In the genomic region with DNA sequence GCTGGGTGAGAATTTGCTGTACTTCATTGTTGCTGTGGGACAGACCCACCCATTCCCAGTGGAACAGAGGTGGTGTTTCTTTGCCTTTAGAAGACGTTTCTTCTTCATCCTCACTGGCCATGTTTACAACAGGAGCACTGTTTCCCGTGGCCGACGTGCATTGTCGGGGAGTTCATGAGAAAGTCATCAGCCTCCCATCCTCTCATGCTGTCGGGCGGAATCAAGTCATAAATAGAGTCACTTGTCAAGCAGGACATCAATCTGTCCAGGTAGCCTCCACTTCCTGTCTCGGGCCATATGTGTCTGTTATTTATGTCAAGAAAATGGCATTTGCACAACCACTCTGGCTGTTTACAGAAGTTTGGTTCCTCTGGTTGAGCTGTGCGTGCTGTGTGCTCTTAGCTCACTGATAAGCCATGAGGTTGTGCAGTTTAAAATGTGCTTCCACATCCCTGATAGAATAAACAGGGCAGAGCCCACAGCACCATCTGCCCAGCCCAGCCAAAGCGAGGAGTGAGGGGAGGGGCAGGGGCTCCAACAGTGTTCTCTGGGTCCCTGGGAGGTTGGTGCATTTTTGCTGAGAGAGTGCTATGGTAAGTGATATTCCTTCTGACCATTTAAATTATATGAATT, we compare ENCODE assay signal across 14 cellular contexts.
DNase-seq lines count a peak whose midpoint lies in the region; TF ChIP-seq lines count a peak whose summit lies in the region.
"Had no signal": no experiment of that assay in that cellular context is flagged by ENCODE, and none has a peak within 500 bp of the region (broad histone marks: within the 10 kb centered on the region; RNA-seq: fewer than 3 reads in every experiment).

No MANE protein-coding gene starts in this region.

- intact Hi-C loops in activated CD4-positive, alpha-beta T cell treated with anti-CD3 and anti-CD28 coated beads, Interleukin-2, amount 10 ng/mL, durations not matched to agents 24 days and 14 days (cut with micrococcal nuclease) = no loop called here
- intact Hi-C loops in esophagus muscularis mucosa (cut with DNase I) = no loop called here

- peak; percentile 37 for DNase-seq in activated CD4-positive, alpha-beta T cell treated with anti-CD3 and anti-CD28 coated beads, Interleukin-2, amount 10 ng/mL, durations not matched to agents 24 days and 14 days
- no peak for DNase-seq in activated CD4-positive, alpha-beta T cell treated with anti-CD3 and anti-CD28 coated beads for 1 hour
- peak; percentile 88 for DNase-seq in H4 (ENCODE audit: low spot score)
- peak; percentile 78 for DNase-seq in esophagus muscularis mucosa (ENCODE audit: extremely low spot score)
- no peak for DNase-seq in activated effector memory CD4-positive, alpha-beta T cell treated with anti-CD3 and anti-CD28 coated beads, Interleukin-2, amount 50 U/mL, for 16 hours
- no peak for DNase-seq in NK-92 treated with Interleukin-12 subunit alpha and Interleukin-12 subunit beta, amount 100 ng/mL, for 24 hours (lab: John Stamatoyannopoulos, UW)
- DNase-seq in pons (ENCODE audit: low spot score) = no peak
- DNase-seq: C1 segment of cervical spinal cord; CD4-positive, alpha-beta memory T cell; DND-41; GDM1 had no signal

- TF ChIP-seq CTCF in esophagus muscularis mucosa (IDR thresholded peaks at IDR 0.05) = no peak

- peaks cover 0 to 27% (median 0%) of the 10 kb centered on the region in 4 donors for H3K27me3 ChIP-seq in esophagus muscularis mucosa

- H3K4me3 Mint-ChIP-seq in activated CD4-positive, alpha-beta T cell treated with anti-CD3 and anti-CD28 coated beads, Interleukin-2, amount 10 ng/mL, durations not matched to agents 24 days and 14 days = no peak overlapping the region
- H3K4me3 Mint-ChIP-seq: B cell; CD4-positive, alpha-beta memory T cell; GM23338 had no signal

- H3K36me3 Mint-ChIP-seq in activated CD4-positive, alpha-beta T cell treated with anti-CD3 and anti-CD28 coated beads, Interleukin-2, amount 10 ng/mL, durations not matched to agents 24 days and 14 days (ENCODE audit: low read depth) = no peaks in the 10 kb centered on the region
- H3K36me3 Mint-ChIP-seq: CD4-positive, alpha-beta memory T cell had no signal

- no peak overlapping the region for H3K27ac ChIP-seq in esophagus muscularis mucosa (replicated peaks in 1 of 4)

- H3K4me1 Mint-ChIP-seq in activated CD4-positive, alpha-beta T cell treated with anti-CD3 and anti-CD28 coated beads, Interleukin-2, amount 10 ng/mL, durations not matched to agents 24 days and 14 days = no peaks in the 10 kb centered on the region
- H3K4me1 Mint-ChIP-seq: B cell; CD4-positive, alpha-beta memory T cell had no signal

- H3K27ac Mint-ChIP-seq in activated CD4-positive, alpha-beta T cell treated with anti-CD3 and anti-CD28 coated beads, Interleukin-2, amount 10 ng/mL, durations not matched to agents 24 days and 14 days = no peak overlapping the region
- H3K27ac Mint-ChIP-seq: B cell; CD4-positive, alpha-beta memory T cell; GM23338 had no signal

- no peak overlapping the region for H3K4me3 ChIP-seq in esophagus muscularis mucosa
- H3K4me3 ChIP-seq: GM23338, HAP-1 had no signal

- peaks cover 0 to 9% (median 0%) of the 10 kb centered on the region in 4 donors for H3K9me3 ChIP-seq in esophagus muscularis mucosa
- H3K9me3 ChIP-seq: HAP-1 had no signal

- H3K9me3 Mint-ChIP-seq in activated CD4-positive, alpha-beta T cell treated with anti-CD3 and anti-CD28 coated beads, Interleukin-2, amount 10 ng/mL, durations not matched to agents 24 days and 14 days = no peaks in the 10 kb centered on the region

- no peaks in the 10 kb centered on the region for H3K36me3 ChIP-seq in esophagus muscularis mucosa
- H3K36me3 ChIP-seq: HAP-1 had no signal

- 51% methylated on average over 8 of the region's 10 CpGs for WGBS in esophagus muscularis mucosa

- no peaks in the 10 kb centered on the region for H3K4me1 ChIP-seq in esophagus muscularis mucosa
- H3K4me1 ChIP-seq: HAP-1 had no signal

- TF ChIP-seq EP300 in esophagus muscularis mucosa (IDR thresholded peaks at IDR 0.05) = no peak

- no peak for TF ChIP-seq POLR2A in esophagus muscularis mucosa (IDR thresholded peaks at IDR 0.05; ENCODE audit: low read depth)

- no peaks in the 10 kb centered on the region for H3K27me3 Mint-ChIP-seq in activated CD4-positive, alpha-beta T cell treated with anti-CD3 and anti-CD28 coated beads, Interleukin-2, amount 10 ng/mL, durations not matched to agents 24 days and 14 days
- H3K27me3 Mint-ChIP-seq: B cell; CD4-positive, alpha-beta memory T cell had no signal

Comparison
In these comparisons a context has a peak if more than half of its experiments do, and no peak if none do; other contexts are left out.
1. DNase-seq: peak in activated CD4-positive, alpha-beta T cell treated with anti-CD3 and anti-CD28 coated beads, Interleukin-2, amount 10 ng/mL, durations not matched to agents 24 days and 14 days (single experiment), H4 (single experiment) and esophagus muscularis mucosa (single experiment); none in activated CD4-positive, alpha-beta T cell treated with anti-CD3 and anti-CD28 coated beads for 1 hour (single experiment), activated effector memory CD4-positive, alpha-beta T cell treated with anti-CD3 and anti-CD28 coated beads, Interleukin-2, amount 50 U/mL, for 16 hours (single experiment), NK-92 treated with Interleukin-12 subunit alpha and Interleukin-12 subunit beta, amount 100 ng/mL, for 24 hours (single experiment) and pons (single experiment).